ENCODE assay signal across 16 cellular contexts in genomic region chr4:185671496-185671895, GRCh38.
DNase-seq lines count a peak whose midpoint lies in the region; ATAC-seq and TF ChIP-seq lines count a peak whose summit lies in the region.
"Had no signal": no experiment of that assay in that cellular context is flagged by ENCODE, and none has a peak within 500 bp of the region (broad histone marks: within the 10 kb centered on the region; RNA-seq: fewer than 3 reads in every experiment).

No MANE protein-coding gene starts in this region.

- TF ChIP-seq EP300 in sigmoid colon (IDR thresholded peaks at IDR 0.05): no peak

- H3K9me3 Mint-ChIP-seq in activated T-helper 2 cell treated with anti-CD3 and anti-CD28 coated beads, Interferon-gamma antibody, Interleukin-2, Interleukin-4, amounts not matched to agents 10 μg/mL and 5 μg/mL and 100 μg/mL, durations not matched to agents 14 hours and 24 hours and 36 hours: no peaks in the 10 kb centered on the region
- H3K9me3 Mint-ChIP-seq: CD8-positive, alpha-beta T cell; H9 had no signal

- peaks cover 5% of the 10 kb centered on the region for H3K4me1 Mint-ChIP-seq in activated T-helper 2 cell treated with anti-CD3 and anti-CD28 coated beads, Interferon-gamma antibody, Interleukin-2, Interleukin-4, amounts not matched to agents 10 μg/mL and 5 μg/mL and 100 μg/mL, durations not matched to agents 14 hours and 24 hours and 36 hours (ENCODE audit: low read depth)
- H3K4me1 Mint-ChIP-seq: CD14-positive monocyte, H9 had no signal

- intact Hi-C loops in Right ventricle myocardium inferior (cut with DNase I): no loop called here
- intact Hi-C loops in cardiac septum (cut with DNase I): no loop called here
- intact Hi-C loops in heart right ventricle (cut with DNase I): no loop called here
- intact Hi-C loops in sigmoid colon (cut with DNase I): no loop called here
- intact Hi-C loops in activated T-helper 2 cell treated with anti-CD3 and anti-CD28 coated beads, Interferon-gamma antibody, Interleukin-2, Interleukin-4, amounts not matched to agents 10 μg/mL and 5 μg/mL and 100 μg/mL, durations not matched to agents 14 hours and 24 hours and 36 hours (cut with micrococcal nuclease): no loop called here

- H3K36me3 ChIP-seq in heart right ventricle: peaks cover 0 to 34% (median 0%) of the 10 kb centered on the region in 9 donors
- H3K36me3 ChIP-seq in sigmoid colon: peaks cover 0 to 3% (median 0%) of the 10 kb centered on the region in 4 donors

- H3K9me3 ChIP-seq in heart right ventricle (no peaks in the 10 kb centered on the region), sigmoid colon (no peaks in the 10 kb centered on the region)

- H3K27me3 ChIP-seq in heart right ventricle: no peaks in the 10 kb centered on the region
- H3K27me3 ChIP-seq in sigmoid colon: no peaks in the 10 kb centered on the region

- ATAC-seq in Right ventricle myocardium inferior (peak; percentile 42), heart right ventricle (peak in 6 of 8 donors; percentile 11 to 75 (median 42)), GM18519 (IDR thresholded peaks at IDR 0.05; ENCODE audit: low FRiP score, unreplicated experiment) (no peak)
- ATAC-seq: CD8-positive, alpha-beta T cell had no signal

- H3K4me3 Mint-ChIP-seq in activated T-helper 2 cell treated with anti-CD3 and anti-CD28 coated beads, Interferon-gamma antibody, Interleukin-2, Interleukin-4, amounts not matched to agents 10 μg/mL and 5 μg/mL and 100 μg/mL, durations not matched to agents 14 hours and 24 hours and 36 hours (ENCODE audit: low read depth): no peak overlapping the region
- H3K4me3 Mint-ChIP-seq: CD14-positive monocyte; CD8-positive, alpha-beta T cell; H9 had no signal

- no peak overlapping the region for H3K27ac Mint-ChIP-seq in activated T-helper 2 cell treated with anti-CD3 and anti-CD28 coated beads, Interferon-gamma antibody, Interleukin-2, Interleukin-4, amounts not matched to agents 10 μg/mL and 5 μg/mL and 100 μg/mL, durations not matched to agents 14 hours and 24 hours and 36 hours
- H3K27ac Mint-ChIP-seq: CD14-positive monocyte; CD8-positive, alpha-beta T cell had no signal

- peaks cover 0 to 71% (median 24%) of the 10 kb centered on the region in 9 donors for H3K4me1 ChIP-seq in heart right ventricle
- H3K4me1 ChIP-seq in sigmoid colon: peaks cover 0 to 37% (median 26%) of the 10 kb centered on the region in 4 donors

- peak overlapping the region in 7 of 10 donors; percentile 2 to 60 (median 45) for H3K27ac ChIP-seq in heart right ventricle
- peak overlapping the region; percentile 48 to 76 (median 62) for H3K27ac ChIP-seq in sigmoid colon
- H3K27ac ChIP-seq: 22Rv1 had no signal

- no peak overlapping the region for H3K4me3 ChIP-seq in heart right ventricle
- H3K4me3 ChIP-seq in sigmoid colon: no peak overlapping the region

- no peak for DNase-seq in Right ventricle myocardium inferior (ENCODE audit: missing footprints)
- DNase-seq in cardiac septum (ENCODE audit: low spot score): no peak
- no peak for DNase-seq in heart right ventricle
- DNase-seq in sigmoid colon: no peak
- no peak for DNase-seq in T-helper 2 cell
- DNase-seq in activated T-helper 2 cell treated with anti-CD3 and anti-CD28 coated beads, Interferon-gamma antibody, Interleukin-2, Interleukin-4, amounts not matched to agents 10 μg/mL and 5 μg/mL and 100 μg/mL, durations not matched to agents 14 hours and 24 hours and 36 hours (ENCODE audit: low spot score): no peak
- DNase-seq: CD8-positive, alpha-beta T cell; COR-L47; DMS153; DND-41; GF-D8; GOT3; H9 had no signal

- WGBS in heart right ventricle, 2 donors: 59 to 65% methylated on average over 4 of the region's 4 CpGs
- WGBS in sigmoid colon, 2 donors: 86 to 93% methylated on average over 4 of the region's 4 CpGs

- no peak for TF ChIP-seq POLR2A in sigmoid colon (IDR thresholded peaks at IDR 0.05)

- no peaks in the 10 kb centered on the region for H3K27me3 Mint-ChIP-seq in activated T-helper 2 cell treated with anti-CD3 and anti-CD28 coated beads, Interferon-gamma antibody, Interleukin-2, Interleukin-4, amounts not matched to agents 10 μg/mL and 5 μg/mL and 100 μg/mL, durations not matched to agents 14 hours and 24 hours and 36 hours (ENCODE audit: low read depth)

- no peaks in the 10 kb centered on the region for H3K36me3 Mint-ChIP-seq in activated T-helper 2 cell treated with anti-CD3 and anti-CD28 coated beads, Interferon-gamma antibody, Interleukin-2, Interleukin-4, amounts not matched to agents 10 μg/mL and 5 μg/mL and 100 μg/mL, durations not matched to agents 14 hours and 24 hours and 36 hours (ENCODE audit: low read depth)
- H3K36me3 Mint-ChIP-seq: CD14-positive monocyte; CD8-positive, alpha-beta T cell had no signal

- TF ChIP-seq CTCF in heart right ventricle (IDR thresholded peaks at IDR 0.05) (no peak), sigmoid colon (IDR thresholded peaks at IDR 0.05) (no peak)
